1 cellular context compared by ENCODE assay signal in genomic region chr20:21315138-21315537, GRCh38.
TF ChIP-seq lines count a peak whose summit lies in the region.

No MANE protein-coding gene starts in this region.

TF ChIP-seq in GM12878, 131 proteins besides CTCF, POLR2A, EP300 and RAD21:
- peak; percentile 55 for TF ChIP-seq RUNX3 (IDR thresholded peaks at IDR 0.05; ENCODE audit: low read length)
- no peak for TF ChIP-seq NR2C2 (IDR thresholded peaks at IDR 0.05; ENCODE audit: borderline replicate concordance, control insufficient read depth, insufficient read length, low read depth)
- peak; percentile 30; the same call in 1 of the 3 replicates for TF ChIP-seq POU2F2 (IDR thresholded peaks at IDR 0.05; ENCODE audit: borderline replicate concordance, low read depth, low read length)
